In the genomic region with DNA sequence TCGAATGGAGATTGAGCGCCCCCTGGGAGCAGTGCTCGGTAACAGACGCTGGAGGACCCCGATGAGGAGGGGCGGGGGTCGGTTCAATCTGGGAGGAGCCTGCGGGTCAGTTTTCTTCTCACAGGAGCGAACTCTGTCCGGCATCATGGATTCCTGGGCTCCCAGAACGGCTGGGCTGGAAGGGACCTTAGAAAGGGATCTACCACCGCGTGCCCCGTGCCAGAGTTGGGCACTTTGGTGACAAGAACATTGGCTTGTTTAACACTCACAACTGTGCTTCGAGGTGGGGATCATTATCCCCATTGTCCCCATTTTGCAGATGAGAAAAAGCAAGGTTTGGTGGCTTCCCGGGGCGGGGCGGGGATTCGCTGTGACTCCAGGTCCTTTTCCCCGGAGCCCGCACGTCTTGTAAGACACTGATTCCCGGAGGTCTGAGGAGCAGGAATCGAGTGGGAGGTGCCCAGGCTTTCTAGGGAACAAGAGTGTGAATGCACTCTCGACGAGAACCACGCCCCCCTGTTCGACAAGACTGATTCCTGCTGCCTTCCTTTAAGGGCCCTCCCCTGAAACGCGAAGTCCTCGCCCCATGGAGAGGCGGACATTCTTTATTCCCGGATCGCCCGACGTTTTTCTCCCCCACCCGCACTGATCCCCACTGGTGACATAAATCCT, we compare ENCODE assay signal across 8 cellular contexts. TPM values are rescaled to one million over a fixed set of nuclear protein-coding genes. Genes with fewer than 3 reads are reported as not detected.
A peak's percentile ranks its signal among the peaks of the same experiment; 100 is the strongest.
DNase-seq lines count a peak whose midpoint lies in the region; ATAC-seq and TF ChIP-seq lines count a peak whose summit lies in the region.

No MANE protein-coding gene starts in this region.

- CTCF ChIA-PET in AG04450 (lab: Charles Lee), result no interaction called here

- peak; percentile 3 to 24 (median 16) for ATAC-seq in heart left ventricle

- no peak for TF ChIP-seq EP300 in tibial nerve (IDR thresholded peaks at IDR 0.05)

- peak overlapping the region; percentile 81 for H3K27ac ChIP-seq in AG04450 (ENCODE audit: low read depth, low read length)
- peak overlapping the region; percentile 60 for H3K27ac ChIP-seq in adipose tissue (ENCODE audit: low read depth, low read length)
- H3K27ac ChIP-seq in heart left ventricle, result peak overlapping the region; percentile 59 to 98 (median 93)
- peak overlapping the region; percentile 64 to 98 (median 75) for H3K27ac ChIP-seq in tibial nerve

- H3K36me3 ChIP-seq in heart left ventricle (peaks cover 0 to 5% (median 0%) of the 10 kb centered on the region in 9 donors), tibial nerve (peaks cover 0 to 17% (median 0%) of the 10 kb centered on the region in 3 donors)

- intact Hi-C loops in heart left ventricle (cut with DNase I), result loop anchor here (1.0 to 5.0 kb wide), 10 partner anchors 20 to 265 kb away; partner anchors contain the start of genes FBRS (in 2 of the 10), CTF1 (in 1 of the 10) and SRCAP (in 1 of the 10)

- H3K27me3 ChIP-seq in AG04450 (ENCODE audit: control insufficient read depth, insufficient read depth, low read length) (no peaks in the 10 kb centered on the region), heart left ventricle (no peaks in the 10 kb centered on the region), tibial nerve (no peaks in the 10 kb centered on the region)

- 0 to 1% (median 0%) methylated on average over 37 of the region's 37 CpGs for whole genome bisulfite sequencing in adipose tissue, 3 donors
- 0 to 1% (median 0%) methylated on average over 24 to 37 of the region's 37 CpGs for WGBS in heart left ventricle, 4 donors
- WGBS in tibial nerve, 2 donors, result 0% methylated on average over 35 to 37 of the region's 37 CpGs

- no peak for TF ChIP-seq POLR2A in heart left ventricle (IDR thresholded peaks at IDR 0.05)
- TF ChIP-seq POLR2A in tibial nerve (IDR thresholded peaks at IDR 0.05), result peak in 1 of 2 donors; percentile 16

- peak; percentile 90 for TF ChIP-seq CTCF in AG04450 (IDR thresholded peaks at IDR 0.05; ENCODE audit: low read depth, low read length)
- TF ChIP-seq CTCF in heart left ventricle (IDR thresholded peaks at IDR 0.05), result peak; percentile 71 to 97 (median 89)
- TF ChIP-seq CTCF in tibial nerve (IDR thresholded peaks at IDR 0.05), result peak; percentile 78 to 93 (median 81)

- H3K4me3 ChIP-seq in AG04450 (ENCODE audit: low read depth, low read length) (peak overlapping the region; percentile 71), heart left ventricle (peak overlapping the region; percentile 12 to 80 (median 63)), tibial nerve (peak overlapping the region; percentile 44 to 93 (median 62))

- DNase-seq in AG04450 (ENCODE audit: low read depth, low spot score), result peak; percentile 75
- peak; percentile 69 for DNase-seq in GM19240 (ENCODE audit: insufficient read length, low spot score)
- DNase-seq in NCI-H128 (lab: John Stamatoyannopoulos, UW; ENCODE audit: unreplicated experiment), result peak; percentile 75
- DNase-seq in SW 1271 (lab: John Stamatoyannopoulos, UW), result peak; percentile 31 to 94
- peak; percentile 89 to 91 (median 90) for DNase-seq in heart left ventricle
- peak; percentile 88 for DNase-seq in pons (ENCODE audit: low spot score)
- peak; percentile 73 to 90 for DNase-seq in tibial nerve (ENCODE audit: low spot score in 2 of 2)

- peaks cover 0 to 22% (median 9%) of the 10 kb centered on the region in 12 donors for H3K4me1 ChIP-seq in heart left ventricle
- H3K4me1 ChIP-seq in tibial nerve, result peaks cover 0 to 27% (median 4%) of the 10 kb centered on the region in 4 donors

- POLR2A ChIA-PET in AG04450 (lab: Yijun Ruan, JAX), result interaction anchor here (0.6 kb wide), 1 partner anchor 77 kb away, joined by 3 read pairs; no protein-coding TSS in a partner anchor

- H3K9me3 ChIP-seq in AG04450 (ENCODE audit: control insufficient read depth, insufficient read depth, low read length), result no peaks in the 10 kb centered on the region
- H3K9me3 ChIP-seq in heart left ventricle, result no peaks in the 10 kb centered on the region
- no peaks in the 10 kb centered on the region for H3K9me3 ChIP-seq in tibial nerve

RNA-seq across cellular contexts. Expression of gene FBXL19, which starts 1.5 kb away (rescaled TPM):
- polyA plus RNA-seq in AG04450 (2011; rRNA removed), result 7.1 and 10.6 TPM in 2 replicates
- 7.6 and 9.4 TPM in 2 replicates for polyA minus RNA-seq in AG04450 (2011; rRNA and poly(A)+ RNA removed)
- polyA plus RNA-seq in adipose tissue, result 1 to 10 TPM; 3.6 to 9.1 (median 5.3) TPM
- total RNA-seq in heart left ventricle, result 10 to 100 TPM in 2 of 9 donors, 1 to 10 TPM in 7; 4.5 to 15.5 (median 7.9) TPM
- 1 to 10 TPM; 7.9 to 9.1 TPM for polyA plus RNA-seq in heart left ventricle
- total RNA-seq in tibial nerve, result 10 to 100 TPM in 3 of 4 donors, 1 to 10 TPM in 1; 7.4 to 25.8 (median 16.7) TPM

RNA-seq across cellular contexts. Expression of gene CTF1, which starts 25.5 kb away (rescaled TPM):
- polyA plus RNA-seq in AG04450 (2011; rRNA removed) (10.1 and 12.5 TPM in 2 replicates), adipose tissue (1 to 10 TPM; 1.9 to 9.2 (median 5.8) TPM), heart left ventricle (10 to 100 TPM in 1 of 2 donors, 1 to 10 TPM in 1; 3.7 to 13.5 TPM)
- 6.5 and 6.6 TPM in 2 replicates for polyA minus RNA-seq in AG04450 (2011; rRNA and poly(A)+ RNA removed)
- total RNA-seq in heart left ventricle (10 to 100 TPM in 5 of 9 donors, 1 to 10 TPM in 4; 6.4 to 22.2 (median 12.2) TPM), tibial nerve (1 to 10 TPM; 2.2 to 5.9 (median 3.1) TPM)

RNA-seq across cellular contexts. Expression of gene ORAI3, which starts 27.0 kb away (rescaled TPM):
- polyA plus RNA-seq in AG04450 (2011; rRNA removed) (23.7 and 29.5 TPM in 2 replicates), adipose tissue (10 to 100 TPM; 11.3 to 16.3 (median 14.6) TPM), heart left ventricle (10 to 100 TPM in 1 of 2 donors, 1 to 10 TPM in 1; 8.1 to 10.8 TPM)
- 17.4 and 23.4 TPM in 2 replicates for polyA minus RNA-seq in AG04450 (2011; rRNA and poly(A)+ RNA removed)
- total RNA-seq in heart left ventricle (10 to 100 TPM in 6 of 9 donors, 1 to 10 TPM in 3; 8.5 to 28.9 (median 14.1) TPM), tibial nerve (10 to 100 TPM; 50.7 to 58.4 (median 52.9) TPM)

RNA-seq across cellular contexts. Expression of gene BCL7C, which starts 28.0 kb away (rescaled TPM):
- polyA plus RNA-seq in AG04450 (2011; rRNA removed), result 27.7 and 27.8 TPM in 2 replicates
- polyA minus RNA-seq in AG04450 (2011; rRNA and poly(A)+ RNA removed), result 10.8 and 11.1 TPM in 2 replicates
- polyA plus RNA-seq in adipose tissue, result 10 to 100 TPM; 11.8 to 52.1 (median 22.0) TPM
- total RNA-seq in heart left ventricle, result 10 to 100 TPM; 23.1 to 35.5 (median 28.1) TPM
- 10 to 100 TPM; 30.5 to 43.4 TPM for polyA plus RNA-seq in heart left ventricle
- total RNA-seq in tibial nerve, result 10 to 100 TPM; 42.9 to 54.0 (median 48.2) TPM

RNA-seq across cellular contexts. Expression of gene SETD1A, which starts 35.7 kb away (rescaled TPM):
- polyA plus RNA-seq in AG04450 (2011; rRNA removed) (1.1 and 1.4 TPM in 2 replicates), adipose tissue (10 to 100 TPM in 2 of 3 donors, 1 to 10 TPM in 1; 5.1 to 13.0 (median 10.8) TPM), heart left ventricle (1 to 10 TPM; 8.1 to 9.3 TPM)
- polyA minus RNA-seq in AG04450 (2011; rRNA and poly(A)+ RNA removed), result 2.4 and 5.3 TPM in 2 replicates
- total RNA-seq in heart left ventricle (10 to 100 TPM in 3 of 9 donors, 1 to 10 TPM in 6; 4.6 to 12.1 (median 9.0) TPM), tibial nerve (10 to 100 TPM in 2 of 4 donors, 1 to 10 TPM in 2; 7.9 to 17.1 (median 10.7) TPM)

Comparison
In these comparisons a context has a peak if more than half of its experiments do, and no peak if none do; other contexts are left out.
1. Peak in every context shown above with its lines: DNase-seq, ATAC-seq, H3K4me3 ChIP-seq and H3K27ac ChIP-seq.